Comparison of ENCODE assay signal across 7 cellular contexts in genomic region chr4:40908297-40908696, GRCh38.
DNase-seq lines count a peak whose midpoint lies in the region; ATAC-seq and FAIRE-seq lines count a peak whose summit lies in the region.

No MANE protein-coding gene starts in this region.

- CTCF ChIA-PET in T-cell (lab: Charles Lee), result interaction anchor here (0.5 to 1.2 kb wide), 5 partner anchors 8 to 327 kb away, joined by 3 to 4 read pairs (median 3); no protein-coding TSS in a partner anchor

- peaks cover 10 to 14% (median 12%) of the 10 kb centered on the region in 3 donors for H3K4me1 Mint-ChIP-seq in T-cell

- H3K27ac Mint-ChIP-seq in T-cell, result no peak overlapping the region

- no peak for FAIRE-seq in frontal cortex (lab: Jason Lieb, UNC)

- H3K9me3 Mint-ChIP-seq in T-cell, result no peaks in the 10 kb centered on the region

- ATAC-seq in GM21528 (IDR thresholded peaks at IDR 0.05; ENCODE audit: low FRiP score, unreplicated experiment) (peak; percentile 25), HG03442 (IDR thresholded peaks at IDR 0.05; ENCODE audit: unreplicated experiment) (peak; percentile 11), T-cell (replicated peaks in 1 of 4) (no peak)

- peak; percentile 20 to 49 for DNase-seq in cerebellar nuclear complex (lab: John Stamatoyannopoulos, UW)
- DNase-seq in NCI-H2029 treated with DMSO at 0.1 percent for 48 hours (lab: John Stamatoyannopoulos, UW), result no peak
- DNase-seq in frontal cortex (ENCODE audit: low spot score in 2 of 2), result no peak
- DNase-seq in T-cell, result no peak

- no peaks in the 10 kb centered on the region for H3K27me3 Mint-ChIP-seq in T-cell

- H3K36me3 Mint-ChIP-seq in T-cell, result no peaks in the 10 kb centered on the region

- H3K4me3 Mint-ChIP-seq in T-cell, result no peak overlapping the region

- peak overlapping the region in 19 of 21 experiments; percentile 45 to 81 (median 68) for H3K27ac ChIP-seq in skin epidermis

- H3K4me3 ChIP-seq in skin epidermis, result no peak overlapping the region

- POLR2A ChIA-PET in T-cell (lab: Charles Lee), result interaction anchor here in 1 of 2 donors (0.5 kb wide), 1 partner anchor 9 kb away, joined by 3 read pairs; no protein-coding TSS in a partner anchor

Comparison
In these comparisons a context has a peak if more than half of its experiments do, and no peak if none do; other contexts are left out.
1. ATAC-seq: peak in GM21528 (single experiment) and HG03442 (single experiment); none in T-cell (0 of 4).
2. DNase-seq: peak in cerebellar nuclear complex (2 of 2); none in NCI-H2029 treated with DMSO at 0.1 percent for 48 hours (single experiment), frontal cortex (0 of 2) and T-cell (0 of 34).